Comparison of ENCODE assay signal across 8 cellular contexts in genomic region chr6:125154184-125155135, GRCh38. TPM values are rescaled to one million over a fixed set of nuclear protein-coding genes. Genes with fewer than 3 reads are reported as not detected.
DNase-seq lines count a peak whose midpoint lies in the region; ATAC-seq and TF ChIP-seq lines count a peak whose summit lies in the region.

No MANE protein-coding gene starts in this region.

- H3K4me1 ChIP-seq in RWPE2 (ENCODE audit: insufficient read depth, poor library complexity, severe bottlenecking) (peaks cover 12% of the 10 kb centered on the region), liver (ENCODE audit: control insufficient read depth in 4 of 4, insufficient read depth in 4 of 4, low read length in 3 of 4) (peaks cover 2 to 15% (median 9%) of the 10 kb centered on the region in 4 donors)

- H3K9me3 Mint-ChIP-seq in stimulated activated naive CD8-positive, alpha-beta T cell treated with anti-CD3 and anti-CD28 coated beads, Interleukin-15, amount 100 ng/mL, for 72 hours = no peaks in the 10 kb centered on the region

- H3K4me3 Mint-ChIP-seq in stimulated activated naive CD8-positive, alpha-beta T cell treated with anti-CD3 and anti-CD28 coated beads, Interleukin-15, amount 100 ng/mL, for 72 hours = peak overlapping the region; percentile 69 to 81

- H3K9me3 ChIP-seq in RWPE2 (ENCODE audit: severe bottlenecking) (no peaks in the 10 kb centered on the region), liver (ENCODE audit: control insufficient read depth in 4 of 4, low read length in 3 of 4) (no peaks in the 10 kb centered on the region)

- H3K27ac Mint-ChIP-seq in stimulated activated naive CD8-positive, alpha-beta T cell treated with anti-CD3 and anti-CD28 coated beads, Interleukin-15, amount 100 ng/mL, for 72 hours = no peak overlapping the region

- peak overlapping the region; percentile 75 to 82 for H3K9ac ChIP-seq in liver (ENCODE audit: low read depth in 1 of 2, low read length in 2 of 2)

- WGBS in liver = 8% methylated on average over 64 of the region's 64 CpGs

- TF ChIP-seq RAD21 in liver (IDR thresholded peaks at IDR 0.05) = peak; percentile 54 to 70

- DNase-seq in AG09319 (ENCODE audit: extremely low read depth, low read depth) (no peak), RWPE2 (ENCODE audit: low spot score) (peak; percentile 53)
- peak; percentile 12 to 33 for DNase-seq in stimulated activated naive CD8-positive, alpha-beta T cell treated with anti-CD3 and anti-CD28 coated beads, Interleukin-15, amount 100 ng/mL, for 72 hours

- no peaks in the 10 kb centered on the region for H3K27me3 ChIP-seq in RWPE2 (ENCODE audit: insufficient read depth, poor library complexity, severe bottlenecking)
- H3K27me3 ChIP-seq in liver (ENCODE audit: control insufficient read depth in 4 of 4, insufficient read depth in 4 of 4, low read length in 3 of 4) = no peaks in the 10 kb centered on the region

- TF ChIP-seq CTCF in AG09319 (IDR thresholded peaks at IDR 0.05; ENCODE audit: low read depth, low read length) (peak; percentile 11), RWPE2 (IDR thresholded peaks at IDR 0.05; ENCODE audit: poor library complexity, severe bottlenecking) (peak; percentile 66), liver (IDR thresholded peaks at IDR 0.05; ENCODE audit: low read depth, low read length, missing input control) (peak; percentile 46)

- H3K4me3 ChIP-seq in RWPE2 (ENCODE audit: severe bottlenecking) (peak overlapping the region; percentile 83), liver (ENCODE audit: low read depth in 1 of 3, low read length in 3 of 3) (peak overlapping the region; percentile 70 to 81 (median 76))

- H3K36me3 ChIP-seq in RWPE2 (ENCODE audit: low read depth) (peaks cover 4% of the 10 kb centered on the region), liver (ENCODE audit: control insufficient read depth in 4 of 4, insufficient read depth in 3 of 4, low read depth in 1 of 4, low read length in 3 of 4) (no peaks in the 10 kb centered on the region)

- peaks cover 11% of the 10 kb centered on the region for H3K4me1 Mint-ChIP-seq in stimulated activated naive CD8-positive, alpha-beta T cell treated with anti-CD3 and anti-CD28 coated beads, Interleukin-15, amount 100 ng/mL, for 72 hours

- H3K27ac ChIP-seq in RWPE2 (ENCODE audit: poor library complexity, severe bottlenecking) (peak overlapping the region; percentile 39), cingulate gyrus (ENCODE audit: low read depth, low read length) (peak overlapping the region; percentile 16), liver (ENCODE audit: low read depth in 1 of 2, low read length in 2 of 2) (peak overlapping the region; percentile 73 to 86)

- peak; percentile 7 for ATAC-seq in GM21526 (IDR thresholded peaks at IDR 0.05; ENCODE audit: low FRiP score, unreplicated experiment)
- peak; percentile 68 for ATAC-seq in RWPE2 (ENCODE audit: low read depth)
- ATAC-seq in stimulated activated naive CD8-positive, alpha-beta T cell treated with anti-CD3 and anti-CD28 coated beads, Interleukin-15, amount 100 ng/mL, for 72 hours = peak; percentile 47
- ATAC-seq in HG03175 (IDR thresholded peaks at IDR 0.05; ENCODE audit: unreplicated experiment) = no peak
- no peak for ATAC-seq in HG02678 (IDR thresholded peaks at IDR 0.05; ENCODE audit: unreplicated experiment)

- H3K27me3 Mint-ChIP-seq in stimulated activated naive CD8-positive, alpha-beta T cell treated with anti-CD3 and anti-CD28 coated beads, Interleukin-15, amount 100 ng/mL, for 72 hours = peaks cover 54% of the 10 kb centered on the region

TF ChIP-seq in liver, 16 proteins besides CTCF, POLR2A, EP300 and RAD21:
- no peak for TF ChIP-seq ATF3 (IDR thresholded peaks at IDR 0.05)
- peak; percentile 75 to 76 for TF ChIP-seq RXRA (IDR thresholded peaks at IDR 0.05)
- no peak for TF ChIP-seq MAX (IDR thresholded peaks at IDR 0.05)
- TF ChIP-seq NR2F2 (IDR thresholded peaks at IDR 0.05) = no peak
- TF ChIP-seq JUND (IDR thresholded peaks at IDR 0.05) = peak in 1 of 2 donors; percentile 45
- TF ChIP-seq YY1 (IDR thresholded peaks at IDR 0.05) = peak; percentile 53
- TF ChIP-seq HNF4A (conservative IDR thresholded peaks at IDR 0.05) = peak in 1 of 2 donors; percentile 43
- TF ChIP-seq EGR1 (IDR thresholded peaks at IDR 0.05; ENCODE audit: low read depth in 2 of 2) = peak in 1 of 2 donors; percentile 72
- TF ChIP-seq TAF1 (conservative IDR thresholded peaks at IDR 0.05) = no peak
- TF ChIP-seq REST (IDR thresholded peaks at IDR 0.05) = no peak
- peak; percentile 24 for TF ChIP-seq SP1 (IDR thresholded peaks at IDR 0.05)
- TF ChIP-seq FOXA1 (IDR thresholded peaks at IDR 0.05) = no peak
- no peak for TF ChIP-seq FOXA2 (IDR thresholded peaks at IDR 0.05)
- TF ChIP-seq HNF4G (IDR thresholded peaks at IDR 0.05) = no peak
- no peak for TF ChIP-seq GABPA (IDR thresholded peaks at IDR 0.05 in 1 of 2, conservative IDR thresholded peaks at IDR 0.05 in 1 of 2)
- no peak for TF ChIP-seq ZBTB33 (IDR thresholded peaks at IDR 0.05)
TF ChIP-seq in liver: peak in this region for 6.

RNA-seq across cellular contexts. Expression of gene TPD52L1, which starts 0.9 kb away (rescaled TPM):
- total RNA-seq in liver = 10 to 100 TPM in 1 of 2 donors, 1 to 10 TPM in 1; 8.9 to 49.7 TPM
- 10 to 100 TPM; 63.5 to 66.4 TPM for polyA plus RNA-seq in liver

Comparison
In these comparisons a context has a peak if more than half of its experiments do, and no peak if none do; other contexts are left out.
1. CTCF ChIP-seq: peak in every context shown above with its lines; median percentile 66 in RWPE2; 46 in liver; 11 in AG09319.
2. ATAC-seq: peak in GM21526 (single experiment), RWPE2 (single experiment) and stimulated activated naive CD8-positive, alpha-beta T cell treated with anti-CD3 and anti-CD28 coated beads, Interleukin-15, amount 100 ng/mL, for 72 hours (single experiment); none in HG03175 (single experiment) and HG02678 (single experiment).
3. H3K27ac ChIP-seq: peak in every context shown above with its lines; median percentile 80 in liver; 39 in RWPE2; 16 in cingulate gyrus.